In genomic region chr13:110230661-110231347, GRCh38 we compare ENCODE assay signal across 17 cellular contexts.
A peak's percentile ranks its signal among the peaks of the same experiment; 100 is the strongest.
DNase-seq lines count a peak whose midpoint lies in the region; ATAC-seq and TF ChIP-seq lines count a peak whose summit lies in the region.
"Had no signal": no experiment of that assay in that cellular context is flagged by ENCODE, and none has a peak within 500 bp of the region (broad histone marks: within the 10 kb centered on the region; RNA-seq: fewer than 3 reads in every experiment).

No MANE protein-coding gene starts in this region.

- POLR2A ChIA-PET in HEK293T (lab: Yijun Ruan, JAX): no interaction called here

- no peak for DNase-seq in HEK293T (ENCODE audit: extremely low spot score)
- DNase-seq in RWPE2 (ENCODE audit: low spot score): no peak
- peak in 1 of 2 donors; percentile 43 for DNase-seq in left colon
- DNase-seq in smooth muscle cell (lab: John Stamatoyannopoulos, UW; ENCODE audit: unreplicated experiment): no peak
- DNase-seq: activated CD4-positive, alpha-beta T cell treated with anti-CD3 and anti-CD28 coated beads for 4 hours; activated naive CD4-positive, alpha-beta T cell treated with anti-CD3 and anti-CD28 coated beads, Interleukin-2, amount 50 U/mL, for 16 hours; C1 segment of cervical spinal cord; islet precursor cell; NCI-H2171 treated with DMSO at 0.1 percent for 48 hours; NCI-H748 treated with DMSO at 0.1 percent for 48 hours; stimulated activated CD4-positive, alpha-beta T cell treated with anti-CD3 and anti-CD28 coated beads, Interleukin-12 subunit alpha, Interleukin-12 subunit beta, amount 100 ng/mL, for 4 hours; stomach; upper lobe of left lung had no signal

- H3F3A ChIP-seq in smooth muscle cell (ENCODE audit: low read depth): peaks cover 78% of the 10 kb centered on the region

- peaks cover 8% of the 10 kb centered on the region; the same call in 1 of the 2 replicates for H3K36me3 ChIP-seq in RWPE2 (ENCODE audit: low read depth)
- H3K36me3 ChIP-seq in smooth muscle cell (ENCODE audit: low read depth): no peaks in the 10 kb centered on the region
- H3K36me3 ChIP-seq: stomach had no signal

- 71% methylated on average over 18 of the region's 18 CpGs for WGBS in smooth muscle cell (ENCODE audit: low lambda C conversion rate)

- H3K4me2 ChIP-seq in smooth muscle cell: no peak overlapping the region

- H3K27me3 ChIP-seq in RWPE2 (ENCODE audit: insufficient read depth, poor library complexity, severe bottlenecking) (no peaks in the 10 kb centered on the region), smooth muscle cell (ENCODE audit: low read depth) (no peaks in the 10 kb centered on the region)
- H3K27me3 ChIP-seq: upper lobe of left lung had no signal

- CTCF ChIA-PET in HEK293T (lab: Yijun Ruan, JAX): no interaction called here

- H3K9me3 ChIP-seq in RWPE2 (ENCODE audit: severe bottlenecking): no peaks in the 10 kb centered on the region
- H3K9me3 ChIP-seq in smooth muscle cell (replicated peaks; ENCODE audit: low read depth): no peaks in the 10 kb centered on the region
- H3K9me3 ChIP-seq: stomach, upper lobe of left lung had no signal

- peaks cover 95% of the 10 kb centered on the region for H4K20me1 ChIP-seq in smooth muscle cell (ENCODE audit: low read depth)

- H3K4me3 ChIP-seq in RWPE2 (ENCODE audit: severe bottlenecking): no peak overlapping the region
- no peak overlapping the region for H3K4me3 ChIP-seq in smooth muscle cell
- H3K4me3 ChIP-seq: lung, upper lobe of left lung had no signal

- ATAC-seq in RWPE2 (ENCODE audit: low read depth): peak; percentile 23; the same call in 1 of the 3 replicates
- peak; percentile 98 for ATAC-seq in left colon
- ATAC-seq in esophagus mucosa: no peak
- ATAC-seq in GM19395 (IDR thresholded peaks at IDR 0.05; ENCODE audit: unreplicated experiment): no peak
- ATAC-seq in HG03108 (IDR thresholded peaks at IDR 0.05; ENCODE audit: unreplicated experiment): no peak

- H3K9ac ChIP-seq in smooth muscle cell (ENCODE audit: low read depth): no peak overlapping the region

- H3K27ac ChIP-seq in RWPE2 (ENCODE audit: poor library complexity, severe bottlenecking): no peak overlapping the region
- peak overlapping the region; percentile 59 for H3K27ac ChIP-seq in smooth muscle cell (ENCODE audit: low read depth)

- TF ChIP-seq CTCF in RWPE2 (IDR thresholded peaks at IDR 0.05; ENCODE audit: poor library complexity, severe bottlenecking) (no peak), smooth muscle cell (IDR thresholded peaks at IDR 0.05; ENCODE audit: borderline replicate concordance, insufficient read depth, poor library complexity, severe bottlenecking) (no peak)

- no peaks in the 10 kb centered on the region for H3K4me1 ChIP-seq in RWPE2 (ENCODE audit: insufficient read depth, poor library complexity, severe bottlenecking)
- peaks cover 25% of the 10 kb centered on the region for H3K4me1 ChIP-seq in smooth muscle cell (ENCODE audit: low read depth)

- intact Hi-C loops in left colon (cut with DNase I, micrococcal nuclease): loop anchor here in 1 of 2 donors (10.0 kb wide), 1 partner anchor 94 kb away; no protein-coding TSS in a partner anchor

- peaks cover 98% of the 10 kb centered on the region for H3K79me2 ChIP-seq in smooth muscle cell (ENCODE audit: low read depth)

- no peak overlapping the region for H2AFZ ChIP-seq in smooth muscle cell (ENCODE audit: low read depth)

TF ChIP-seq in HEK293T, 16 proteins besides CTCF, POLR2A, EP300 and RAD21:
- TF ChIP-seq FOXA1 (IDR thresholded peaks at IDR 0.05): no peak
- TF ChIP-seq PKNOX1 (IDR thresholded peaks at IDR 0.05): peak; percentile 29; the same call in 1 of the 2 replicates

Comparison
In these comparisons a context has a peak if more than half of its experiments do, and no peak if none do; other contexts are left out.
1. ATAC-seq: peak in RWPE2 (single experiment) and left colon (single experiment); none in esophagus mucosa (single experiment), GM19395 (single experiment) and HG03108 (single experiment).